Comparison of ENCODE assay signal across 2 cellular contexts in the genomic region with DNA sequence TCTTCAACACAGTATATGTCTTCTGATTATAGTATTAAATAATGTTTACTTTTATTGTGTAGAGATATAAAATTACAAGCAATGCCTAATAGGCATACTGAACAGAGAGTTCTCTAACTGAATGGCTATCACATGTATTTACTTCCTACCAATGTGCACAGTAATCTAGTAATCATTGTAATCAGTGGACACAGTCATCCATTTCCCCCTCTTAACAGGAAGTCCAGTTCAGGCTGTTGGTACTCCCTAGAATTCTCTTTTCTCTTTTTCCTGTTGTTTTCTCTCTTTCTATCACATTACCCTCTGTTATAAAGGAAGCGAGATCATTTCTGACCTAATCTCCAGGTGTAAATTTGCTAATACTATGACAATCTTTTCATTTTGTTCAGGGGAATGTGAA.
TF ChIP-seq lines count a peak whose summit lies in the region.

No MANE protein-coding gene starts in this region.

TF ChIP-seq in HCT116, 20 proteins besides CTCF, POLR2A, EP300 and RAD21 (continued from another document):
- TF ChIP-seq, protein P1, sequence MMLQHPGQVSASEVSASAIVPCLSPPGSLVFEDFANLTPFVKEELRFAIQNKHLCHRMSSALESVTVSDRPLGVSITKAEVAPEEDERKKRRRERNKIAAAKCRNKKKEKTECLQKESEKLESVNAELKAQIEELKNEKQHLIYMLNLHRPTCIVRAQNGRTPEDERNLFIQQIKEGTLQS (IDR thresholded peaks at IDR 0.05), result no peak
- TF ChIP-seq, protein P2, sequence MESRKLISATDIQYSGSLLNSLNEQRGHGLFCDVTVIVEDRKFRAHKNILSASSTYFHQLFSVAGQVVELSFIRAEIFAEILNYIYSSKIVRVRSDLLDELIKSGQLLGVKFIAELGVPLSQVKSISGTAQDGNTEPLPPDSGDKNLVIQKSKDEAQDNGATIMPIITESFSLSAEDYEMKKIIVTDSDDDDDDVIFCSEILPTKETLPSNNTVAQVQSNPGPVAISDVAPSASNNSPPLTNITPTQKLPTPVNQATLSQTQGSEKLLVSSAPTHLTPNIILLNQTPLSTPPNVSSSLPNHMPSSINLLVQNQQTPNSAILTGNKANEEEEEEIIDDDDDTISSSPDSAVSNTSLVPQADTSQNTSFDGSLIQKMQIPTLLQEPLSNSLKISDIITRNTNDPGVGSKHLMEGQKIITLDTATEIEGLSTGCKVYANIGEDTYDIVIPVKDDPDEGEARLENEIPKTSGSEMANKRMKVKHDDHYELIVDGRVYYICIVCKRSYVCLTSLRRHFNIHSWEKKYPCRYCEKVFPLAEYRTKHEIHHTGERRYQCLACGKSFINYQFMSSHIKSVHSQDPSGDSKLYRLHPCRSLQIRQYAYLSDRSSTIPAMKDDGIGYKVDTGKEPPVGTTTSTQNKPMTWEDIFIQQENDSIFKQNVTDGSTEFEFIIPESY (IDR thresholded peaks at IDR 0.05; ENCODE audit: extremely low read depth, insufficient replicate concordance, low read length), result no peak
- TF ChIP-seq SP1 (IDR thresholded peaks at IDR 0.05; ENCODE audit: low read depth), result no peak
- no peak for TF ChIP-seq ZFX (IDR thresholded peaks at IDR 0.05)
- TF ChIP-seq EZH2phosphoT487 (IDR thresholded peaks at IDR 0.05; ENCODE audit: borderline replicate concordance), result no peak
- TF ChIP-seq CBX3 (IDR thresholded peaks at IDR 0.05; ENCODE audit: low read depth), result no peak
- TF ChIP-seq, protein P3, sequence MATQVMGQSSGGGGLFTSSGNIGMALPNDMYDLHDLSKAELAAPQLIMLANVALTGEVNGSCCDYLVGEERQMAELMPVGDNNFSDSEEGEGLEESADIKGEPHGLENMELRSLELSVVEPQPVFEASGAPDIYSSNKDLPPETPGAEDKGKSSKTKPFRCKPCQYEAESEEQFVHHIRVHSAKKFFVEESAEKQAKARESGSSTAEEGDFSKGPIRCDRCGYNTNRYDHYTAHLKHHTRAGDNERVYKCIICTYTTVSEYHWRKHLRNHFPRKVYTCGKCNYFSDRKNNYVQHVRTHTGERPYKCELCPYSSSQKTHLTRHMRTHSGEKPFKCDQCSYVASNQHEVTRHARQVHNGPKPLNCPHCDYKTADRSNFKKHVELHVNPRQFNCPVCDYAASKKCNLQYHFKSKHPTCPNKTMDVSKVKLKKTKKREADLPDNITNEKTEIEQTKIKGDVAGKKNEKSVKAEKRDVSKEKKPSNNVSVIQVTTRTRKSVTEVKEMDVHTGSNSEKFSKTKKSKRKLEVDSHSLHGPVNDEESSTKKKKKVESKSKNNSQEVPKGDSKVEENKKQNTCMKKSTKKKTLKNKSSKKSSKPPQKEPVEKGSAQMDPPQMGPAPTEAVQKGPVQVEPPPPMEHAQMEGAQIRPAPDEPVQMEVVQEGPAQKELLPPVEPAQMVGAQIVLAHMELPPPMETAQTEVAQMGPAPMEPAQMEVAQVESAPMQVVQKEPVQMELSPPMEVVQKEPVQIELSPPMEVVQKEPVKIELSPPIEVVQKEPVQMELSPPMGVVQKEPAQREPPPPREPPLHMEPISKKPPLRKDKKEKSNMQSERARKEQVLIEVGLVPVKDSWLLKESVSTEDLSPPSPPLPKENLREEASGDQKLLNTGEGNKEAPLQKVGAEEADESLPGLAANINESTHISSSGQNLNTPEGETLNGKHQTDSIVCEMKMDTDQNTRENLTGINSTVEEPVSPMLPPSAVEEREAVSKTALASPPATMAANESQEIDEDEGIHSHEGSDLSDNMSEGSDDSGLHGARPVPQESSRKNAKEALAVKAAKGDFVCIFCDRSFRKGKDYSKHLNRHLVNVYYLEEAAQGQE (IDR thresholded peaks at IDR 0.05; ENCODE audit: low read depth), result no peak
- TF ChIP-seq CEBPB (IDR thresholded peaks at IDR 0.05; ENCODE audit: low read depth), result no peak
- no peak for TF ChIP-seq EZH2 (IDR thresholded peaks at IDR 0.05)
- no peak for TF ChIP-seq SIN3A (IDR thresholded peaks at IDR 0.05; ENCODE audit: low read depth)
- no peak for TF ChIP-seq SRF (IDR thresholded peaks at IDR 0.05; ENCODE audit: low read depth)
- TF ChIP-seq FOSL1 (IDR thresholded peaks at IDR 0.05; ENCODE audit: low read depth), result no peak
- TF ChIP-seq POLR2AphosphoS5 (IDR thresholded peaks at IDR 0.05; ENCODE audit: low read depth, low read length), result no peak
- TF ChIP-seq, protein P4, sequence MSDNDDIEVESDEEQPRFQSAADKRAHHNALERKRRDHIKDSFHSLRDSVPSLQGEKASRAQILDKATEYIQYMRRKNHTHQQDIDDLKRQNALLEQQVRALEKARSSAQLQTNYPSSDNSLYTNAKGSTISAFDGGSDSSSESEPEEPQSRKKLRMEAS (IDR thresholded peaks at IDR 0.05), result no peak
- TF ChIP-seq TCF7L2 (IDR thresholded peaks at IDR 0.05; ENCODE audit: borderline replicate concordance, extremely low read depth, insufficient read depth, insufficient read length), result no peak
- TF ChIP-seq EGR1 (IDR thresholded peaks at IDR 0.05; ENCODE audit: low read depth), result no peak
- no peak for TF ChIP-seq ZNF274 (IDR thresholded peaks at IDR 0.05; ENCODE audit: low read depth, low read length)
TF ChIP-seq in HCT116: peak in this region for 0.

TF ChIP-seq in endothelial cell of umbilical vein, 7 proteins besides CTCF, POLR2A, EP300 and RAD21 (continued from another document):
- no peak for TF ChIP-seq EZH2 (IDR thresholded peaks at IDR 0.05; ENCODE audit: borderline replicate concordance, low read depth, low read length, severe bottlenecking)
- TF ChIP-seq POLR2AphosphoS5 (IDR thresholded peaks at IDR 0.05; ENCODE audit: insufficient read depth, low read depth, low read length), result peak; percentile 79
- no peak for TF ChIP-seq MYC (IDR thresholded peaks at IDR 0.05; ENCODE audit: low read depth, low read length)
TF ChIP-seq in endothelial cell of umbilical vein: peak in this region for 4.
